In the genomic region with DNA sequence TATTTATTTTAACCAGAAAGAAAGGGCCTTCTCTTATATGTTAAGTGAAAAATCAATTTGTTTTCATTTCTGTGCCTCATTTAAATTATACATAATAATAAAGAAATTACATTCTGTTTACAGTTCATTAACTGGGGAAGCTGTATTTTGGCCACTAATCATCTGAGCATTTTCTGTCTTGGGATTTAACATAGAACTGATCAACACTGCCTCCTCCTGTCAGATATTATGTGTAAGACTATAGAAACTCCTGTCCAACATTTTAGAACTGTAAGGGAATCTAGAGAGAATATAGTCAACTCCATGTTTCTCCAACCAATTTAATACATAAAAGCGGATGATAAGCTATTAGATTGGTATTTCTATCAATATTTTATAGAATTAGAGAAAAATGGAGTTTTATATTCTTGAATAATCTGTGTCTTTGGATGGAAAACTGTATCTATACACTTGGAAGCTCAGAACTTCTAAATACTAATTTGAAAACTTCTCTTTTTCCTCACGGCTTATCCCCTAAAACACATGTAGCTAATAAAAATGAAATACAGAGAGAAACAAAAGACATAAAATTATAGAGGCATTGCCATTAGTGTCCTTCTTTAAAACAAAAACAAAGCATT, we compare ENCODE assay signal across 9 cellular contexts. TPM values are rescaled to one million over a fixed set of nuclear protein-coding genes. Genes with fewer than 3 reads are reported as not detected.
A peak's percentile ranks its signal among the peaks of the same experiment; 100 is the strongest.
DNase-seq lines count a peak whose midpoint lies in the region; ATAC-seq, FAIRE-seq and TF ChIP-seq lines count a peak whose summit lies in the region.
"Had no signal": no experiment of that assay in that cellular context is flagged by ENCODE, and none has a peak within 500 bp of the region (broad histone marks: within the 10 kb centered on the region; RNA-seq: fewer than 3 reads in every experiment).

No MANE protein-coding gene starts in this region.

- H4K8ac ChIP-seq in IMR-90 (ENCODE audit: low read depth in 2 of 2, low read length in 2 of 2): no peak overlapping the region

- in situ Hi-C loops in IMR-90 (cut with MboI; ENCODE audit: low sequenced_read_pairs) (loop anchor here (10.0 to 25.0 kb wide), 3 partner anchors 197 to 1097 kb away; no protein-coding TSS in a partner anchor), HepG2 (cut with HindIII; ENCODE audit: extremely low pct_ligation_motif_present, low pct_unique_long_range_greater_than_20kb) (loop anchor here (5.0 kb wide), 1 partner anchor 197 kb away; no protein-coding TSS in a partner anchor)

- no peaks in the 10 kb centered on the region for H3K79me1 ChIP-seq in IMR-90 (ENCODE audit: low read depth in 1 of 2, low read length in 2 of 2)

- ATAC-seq in IMR-90 (ENCODE audit: low read depth) (peak; percentile 61; the same call in 1 of the 2 replicates), HepG2 (peak; percentile 54), GM19467 (IDR thresholded peaks at IDR 0.05; ENCODE audit: unreplicated experiment) (no peak)

- TF ChIP-seq CTCF in IMR-90 (conservative IDR thresholded peaks at IDR 0.05; ENCODE audit: low read depth, low read length) (peak; percentile 58), HepG2 (CRISPR knock-in tag; IDR thresholded peaks at IDR 0.05) (peak; percentile 50)

- no peaks in the 10 kb centered on the region for H3K79me2 ChIP-seq in HepG2 (ENCODE audit: insufficient read depth, low read length)

- BruUV-seq in IMR-90 (replicated peaks; lab: Mats Ljungman, UMichigan): no TSS peak
- BruUV-seq in HepG2 (replicated peaks; lab: Mats Ljungman, UMichigan): no TSS peak

- no peak overlapping the region for H2BK15ac ChIP-seq in IMR-90 (ENCODE audit: low read depth, low read length)

- H4K91ac ChIP-seq in IMR-90 (ENCODE audit: insufficient read depth, low read depth, low read length): no peak overlapping the region

- H4K20me1 ChIP-seq in IMR-90 (ENCODE audit: insufficient read depth, low read length) (no peaks in the 10 kb centered on the region), HepG2 (ENCODE audit: insufficient read depth, low read length) (no peaks in the 10 kb centered on the region)

- H3K56ac ChIP-seq in IMR-90 (ENCODE audit: extremely low read depth, insufficient read depth, low read length): no peak overlapping the region

- no peaks in the 10 kb centered on the region for H3K9me1 ChIP-seq in IMR-90 (ENCODE audit: insufficient read depth, low read length)

- no peak overlapping the region for H3K23ac ChIP-seq in IMR-90 (ENCODE audit: low read depth, low read length)

- no peak overlapping the region for H4K5ac ChIP-seq in IMR-90 (ENCODE audit: low read depth, low read length)

- no peak overlapping the region for H3K18ac ChIP-seq in IMR-90 (ENCODE audit: low read depth, low read length)

- H3K4me3 ChIP-seq in IMR-90 (ENCODE audit: insufficient read depth, low read depth, low read length) (no peak overlapping the region), HepG2 (replicated peaks in 1 of 3; ENCODE audit: insufficient read depth in 1 of 3, low read depth in 2 of 3, low read length in 3 of 3) (no peak overlapping the region)

- no peaks in the 10 kb centered on the region for H3K4me1 ChIP-seq in IMR-90 (ENCODE audit: control insufficient read depth, insufficient read depth, low read length)
- no peaks in the 10 kb centered on the region for H3K4me1 ChIP-seq in HepG2 (ENCODE audit: insufficient read depth, low read length)

- H2AK5ac ChIP-seq in IMR-90 (ENCODE audit: low read depth, low read length): no peak overlapping the region

- H2BK120ac ChIP-seq in IMR-90 (ENCODE audit: low read depth, low read length): no peak overlapping the region

- POLR2A ChIA-PET in IMR-90 (lab: Charles Lee; ENCODE audit: unreplicated experiment): no interaction called here
- POLR2A ChIA-PET in HepG2 (lab: Yijun Ruan, JAX): no interaction called here

- H3K36me3 ChIP-seq in IMR-90 (ENCODE audit: control insufficient read depth, insufficient read depth, low read length) (no peaks in the 10 kb centered on the region), HepG2 (replicated peaks in 1 of 2; ENCODE audit: control insufficient read depth in 1 of 2, insufficient read depth in 2 of 2, low read length in 2 of 2) (no peaks in the 10 kb centered on the region)

- H3K27me3 ChIP-seq in IMR-90 (ENCODE audit: control insufficient read depth, insufficient read depth, low read length) (no peaks in the 10 kb centered on the region), HepG2 (ENCODE audit: control insufficient read depth in 1 of 2, insufficient read depth in 2 of 2, low read length in 2 of 2) (no peaks in the 10 kb centered on the region)

- no peak overlapping the region for H2AK9ac ChIP-seq in IMR-90 (replicated peaks; ENCODE audit: low read depth, low read length, poor library complexity)

- WGBS in IMR-90 (ENCODE audit: extremely low coverage in 2 of 2, insufficient read length in 1 of 2), 2 experiments: no CpG with 5 or more reads among the region's 2 CpGs
- WGBS in HepG2 (ENCODE audit: low lambda C conversion rate): 2% methylated on average over 2 of the region's 2 CpGs

- intact Hi-C loops in IMR-90 (cut with micrococcal nuclease): loop anchor here (1.0 to 5.0 kb wide), 2 partner anchors 167 to 504 kb away; no protein-coding TSS in a partner anchor
- intact Hi-C loops in HepG2 (cut with micrococcal nuclease; ENCODE audit: unreplicated experiment): no loop called here

- CTCF ChIA-PET in IMR-90 (lab: Yijun Ruan, JAX): interaction anchor here (0.6 to 6.7 kb wide), 11 partner anchors 16 to 1523 kb away, joined by 3 to 52 read pairs (median 3); no protein-coding TSS in a partner anchor
- CTCF ChIA-PET in HepG2 (lab: Yijun Ruan, JAX; ENCODE audit: low intra/inter-chr PET ratio, low total read pairs): interaction anchor here (1.5 to 4.0 kb wide), 2 partner anchors 194 to 503 kb away, joined by 3 to 30 read pairs; no protein-coding TSS in a partner anchor

- H3K27ac ChIP-seq in IMR-90 (ENCODE audit: insufficient read depth, low read length) (no peak overlapping the region), HepG2 (ENCODE audit: extremely low read length, insufficient read depth, low read length) (no peak overlapping the region)

- H2AFZ ChIP-seq in IMR-90 (replicated peaks; ENCODE audit: low read length, poor library complexity) (no peak overlapping the region), HepG2 (ENCODE audit: low read length) (no peak overlapping the region)

- TF ChIP-seq RAD21 in IMR-90 (IDR thresholded peaks at IDR 0.05; ENCODE audit: low read length) (peak; percentile 62), HepG2 (CRISPR knock-in tag; IDR thresholded peaks at IDR 0.05) (0 out of 2 replicates have a peak, but pooled peaks have one; percentile 15)

- TF ChIP-seq POLR2A in IMR-90 (IDR thresholded peaks at IDR 0.05; ENCODE audit: low read depth, low read length) (no peak), HepG2 (IDR thresholded peaks at IDR 0.05; ENCODE audit: insufficient read depth in 1 of 2, low read depth in 2 of 2, low read length in 2 of 2) (no peak)

- no peak for TF ChIP-seq EP300 in HepG2 (IDR thresholded peaks at IDR 0.05; ENCODE audit: low read depth in 2 of 2, low read length in 2 of 2)
- TF ChIP-seq EP300 in HepG2 (CRISPR knock-in tag; IDR thresholded peaks at IDR 0.05; ENCODE audit: borderline replicate concordance): no peak

- dilution Hi-C loops in IMR-90 (cut with HindIII; ENCODE audit: low sequenced_read_pairs, unreplicated experiment): no loop called here

- peak; percentile 7 for DNase-seq in DMS114 treated with DMSO at 0.1 percent for 48 hours (lab: John Stamatoyannopoulos, UW; ENCODE audit: unreplicated experiment)
- peak; percentile 46 for DNase-seq in IMR-90
- peak; percentile 41 for DNase-seq in amniotic epithelial cell (ENCODE audit: low read depth)
- no peak for DNase-seq in HepG2 (ENCODE audit: low spot score)
- DNase-seq in activated T-cell treated with anti-CD3 and anti-CD28 coated beads, Interleukin-2, amount 50 U/mL, for 1 hour: no peak
- DNase-seq in NCI-H1436 (lab: John Stamatoyannopoulos, UW): no peak
- no peak for DNase-seq in NCI-H774 (lab: John Stamatoyannopoulos, UW)
- DNase-seq: activated B cell treated with CpG ODN at 0.5 μM for 24 hours had no signal

- H3K4me2 ChIP-seq in IMR-90 (ENCODE audit: low read depth, low read length): no peak overlapping the region
- H3K4me2 ChIP-seq in HepG2 (ENCODE audit: low read depth, low read length): no peak overlapping the region

- H3K9me3 ChIP-seq in IMR-90 (ENCODE audit: control insufficient read depth, insufficient read depth, low read length): no peaks in the 10 kb centered on the region
- no peaks in the 10 kb centered on the region for H3K9me3 ChIP-seq in HepG2 (ENCODE audit: low read length)

- H3K9ac ChIP-seq in IMR-90 (ENCODE audit: low read depth, low read length) (no peak overlapping the region), HepG2 (ENCODE audit: insufficient read depth, low read depth, low read length) (no peak overlapping the region)

- no peak overlapping the region for H3K14ac ChIP-seq in IMR-90 (replicated peaks; ENCODE audit: low read depth, low read length)

- no peak for FAIRE-seq in HepG2 (lab: Jason Lieb, UNC)

- H2BK5ac ChIP-seq in IMR-90 (ENCODE audit: low read depth, low read length, poor library complexity, severe bottlenecking): no peak overlapping the region

- H2BK20ac ChIP-seq in IMR-90 (ENCODE audit: low read depth, low read length): no peak overlapping the region

- H3K4ac ChIP-seq in IMR-90 (ENCODE audit: low read depth, low read length): no peak overlapping the region

RNA-seq across cellular contexts. Expression of a gene that starts 33.0 kb away (rescaled TPM):
- total RNA-seq in IMR-90 (2012; rRNA removed): 0.18 and 0.28 TPM in 2 replicates
- polyA plus RNA-seq in IMR-90 (2012; rRNA removed): 0.07 and 0.12 TPM in 2 replicates
- 0.03 and 0.04 TPM in 2 replicates for polyA plus RNA-seq in IMR-90 (2012; cell fraction: cytosol; rRNA removed)
- polyA plus RNA-seq in IMR-90 (2012; cell fraction: nucleus; rRNA removed; ENCODE audit: low replicate concordance): 0.03 and 0.13 TPM in 2 replicates
- not detected in 2 replicates for total RNA-seq in HepG2 (2016; rRNA removed; fragmentation: Illumina TruSeq; extraction: Trizol)
- not detected in 2 replicates for total RNA-seq in HepG2 (2016; cell fraction: cytosol; rRNA removed; fragmentation: Illumina TruSeq; extraction: Trizol; ENCODE audit: low read depth)
- total RNA-seq in HepG2 (2016; cell fraction: insoluble cytoplasmic fraction; rRNA removed; fragmentation: Illumina TruSeq; extraction: Trizol): 0.02 TPM in 1 of 2 replicates, not detected in the other
- not detected in 2 replicates for total RNA-seq in HepG2 (2016; cell fraction: membrane; rRNA removed; fragmentation: Illumina TruSeq; extraction: Trizol)
- total RNA-seq in HepG2 (2016; cell fraction: nucleus; rRNA removed; fragmentation: Illumina TruSeq; extraction: Trizol): not detected in 2 replicates
- not detected in 2 replicates for polyA plus RNA-seq in HepG2 (2011; rRNA removed)
- not detected in 2 replicates for polyA plus RNA-seq in HepG2 (2011; cell fraction: cytosol; rRNA removed)
- not detected in 2 replicates for polyA plus RNA-seq in HepG2 (2011; cell fraction: nucleus; rRNA removed)
- polyA plus RNA-seq in HepG2 (2012): not detected in 2 replicates
- not detected in 2 replicates for polyA plus RNA-seq in HepG2 (2016; cell fraction: cytosol; fragmentation: Illumina TruSeq; extraction: Trizol; ENCODE audit: low read depth)
- not detected in 2 replicates for polyA plus RNA-seq in HepG2 (2016; cell fraction: insoluble cytoplasmic fraction; fragmentation: Illumina TruSeq; extraction: Trizol; ENCODE audit: low read depth)
- not detected in 2 replicates for polyA plus RNA-seq in HepG2 (2016; cell fraction: membrane; fragmentation: Illumina TruSeq; extraction: Trizol; ENCODE audit: low read depth)
- polyA plus RNA-seq in HepG2 (2016; cell fraction: nucleus; fragmentation: Illumina TruSeq; extraction: Trizol; ENCODE audit: insufficient read depth, low read depth): not detected in 2 replicates
- not detected in 2 replicates for polyA minus RNA-seq in HepG2 (2011; rRNA and poly(A)+ RNA removed; ENCODE audit: low replicate concordance)
- polyA minus RNA-seq in HepG2 (2011; cell fraction: cytosol; rRNA and poly(A)+ RNA removed): not detected in 2 replicates
- not detected in 2 replicates for polyA minus RNA-seq in HepG2 (2011; cell fraction: nucleus; rRNA and poly(A)+ RNA removed)
- total RNA-seq: activated B cell treated with CpG ODN at 0.5 μM for 24 hours had no signal

Comparison
In these comparisons a context has a peak if more than half of its experiments do, and no peak if none do; other contexts are left out.
1. DNase-seq: peak in DMS114 treated with DMSO at 0.1 percent for 48 hours (single experiment), IMR-90 (single experiment) and amniotic epithelial cell (single experiment); none in HepG2 (single experiment), activated T-cell treated with anti-CD3 and anti-CD28 coated beads, Interleukin-2, amount 50 U/mL, for 1 hour (single experiment), NCI-H1436 (single experiment) and NCI-H774 (single experiment).